1 cellular context compared by ENCODE assay signal in genomic region chr1:167723707-167724323, GRCh38.
TF ChIP-seq lines count a peak whose summit lies in the region.

No MANE protein-coding gene starts in this region.

TF ChIP-seq in GM12878, 131 proteins besides CTCF, POLR2A, EP300 and RAD21:
- TF ChIP-seq ZNF622 (IDR thresholded peaks at IDR 0.05) (no peak), HDGF (IDR thresholded peaks at IDR 0.05) (0 out of 2 replicates have a peak, but pooled peaks have one; percentile 25)
